Comparison of ENCODE assay signal across 8 cellular contexts in genomic region chr1:212070720-212071302, GRCh38. TPM values are rescaled to one million over a fixed set of nuclear protein-coding genes. Genes with fewer than 3 reads are reported as not detected.
A peak's percentile ranks its signal among the peaks of the same experiment; 100 is the strongest.
DNase-seq lines count a peak whose midpoint lies in the region; ATAC-seq and TF ChIP-seq lines count a peak whose summit lies in the region.

No MANE protein-coding gene starts in this region.

- TF ChIP-seq POLR2A in breast epithelium (IDR thresholded peaks at IDR 0.05) (no peak), transverse colon (IDR thresholded peaks at IDR 0.05) (no peak)

- H3K4me3 ChIP-seq in breast epithelium (no peak overlapping the region), transverse colon (no peak overlapping the region)

- in situ Hi-C loops in transverse colon (cut with MboI; ENCODE audit: low pct_ligation_motif_present in 1 of 4, low pct_unique_long_range_greater_than_20kb in 1 of 4, low sequenced_read_pairs in 3 of 4), result loop anchor here (5.0 to 25.0 kb wide), 4 partner anchors 224 to 386 kb away; no protein-coding TSS in a partner anchor

- H3K9me3 ChIP-seq in breast epithelium, result no peaks in the 10 kb centered on the region
- no peaks in the 10 kb centered on the region for H3K9me3 ChIP-seq in transverse colon

- intact Hi-C loops in breast epithelium (cut with DNase I; ENCODE audit: low total_unique reads), result loop anchor here (10.0 kb wide), 1 partner anchor 384 kb away; no protein-coding TSS in a partner anchor
- intact Hi-C loops in transverse colon (cut with DNase I; ENCODE audit: low total_unique reads), result loop anchor here (5.0 kb wide), 1 partner anchor 296 kb away; no protein-coding TSS in a partner anchor

- no peak for TF ChIP-seq EP300 in transverse colon (IDR thresholded peaks at IDR 0.05; ENCODE audit: low read depth)

- DNase-seq in NCI-H2081 (lab: John Stamatoyannopoulos, UW) (peak; percentile 14 to 45), NCI-H2081 treated with DMSO at 0.1 percent for 48 hours (lab: John Stamatoyannopoulos, UW) (no peak), NCI-H2107 (lab: John Stamatoyannopoulos, UW) (peak; percentile 25), breast epithelium (ENCODE audit: low spot score in 2 of 2) (no peak), kidney glomerular epithelial cell (lab: John Stamatoyannopoulos, UW) (peak; percentile 46), transverse colon (no peak), activated T-cell treated with anti-CD3 and anti-CD28 coated beads for 4 hours (no peak)

- H3K27ac ChIP-seq in breast epithelium (no peak overlapping the region), transverse colon (no peak overlapping the region)

- TF ChIP-seq CTCF in breast epithelium (IDR thresholded peaks at IDR 0.05) (peak; percentile 52 to 81 (median 77)), transverse colon (IDR thresholded peaks at IDR 0.05) (peak; percentile 68 to 76 (median 73))

- H3K36me3 ChIP-seq in breast epithelium, result no peaks in the 10 kb centered on the region
- no peaks in the 10 kb centered on the region for H3K36me3 ChIP-seq in transverse colon

- ATAC-seq in HG03442 (IDR thresholded peaks at IDR 0.05; ENCODE audit: unreplicated experiment), result no peak

- H3K4me1 ChIP-seq in breast epithelium (no peaks in the 10 kb centered on the region), transverse colon (peaks cover 0 to 5% (median 0%) of the 10 kb centered on the region in 4 donors)

- H3K27me3 ChIP-seq in breast epithelium, result no peaks in the 10 kb centered on the region
- H3K27me3 ChIP-seq in transverse colon, result no peaks in the 10 kb centered on the region

RNA-seq across cellular contexts. Expression of gene DTL, which starts 35.3 kb away (rescaled TPM):
- under 1 TPM; 0.29 to 0.80 (median 0.66) TPM for total RNA-seq in breast epithelium
- total RNA-seq in transverse colon, result 1 to 10 TPM in 2 of 4 donors, under 1 TPM in 1, not detected in 1; 0.16 to 5.0 (median 3.3) TPM

RNA-seq across cellular contexts. Expression of gene INTS7, which starts 35.5 kb away (rescaled TPM):
- total RNA-seq in breast epithelium (10 to 100 TPM in 2 of 3 donors, 1 to 10 TPM in 1; 6.6 to 16.7 (median 10.8) TPM), transverse colon (1 to 10 TPM; 7.1 to 10.0 (median 9.5) TPM)

Comparison
In these comparisons a context has a peak if more than half of its experiments do, and no peak if none do; other contexts are left out.
1. DNase-seq: peak in NCI-H2081 (2 of 2), NCI-H2107 (single experiment) and kidney glomerular epithelial cell (single experiment); none in NCI-H2081 treated with DMSO at 0.1 percent for 48 hours (single experiment), breast epithelium (0 of 2), transverse colon (single experiment) and activated T-cell treated with anti-CD3 and anti-CD28 coated beads for 4 hours (single experiment).